Comparison of ENCODE assay signal across 8 cellular contexts in the genomic region with DNA sequence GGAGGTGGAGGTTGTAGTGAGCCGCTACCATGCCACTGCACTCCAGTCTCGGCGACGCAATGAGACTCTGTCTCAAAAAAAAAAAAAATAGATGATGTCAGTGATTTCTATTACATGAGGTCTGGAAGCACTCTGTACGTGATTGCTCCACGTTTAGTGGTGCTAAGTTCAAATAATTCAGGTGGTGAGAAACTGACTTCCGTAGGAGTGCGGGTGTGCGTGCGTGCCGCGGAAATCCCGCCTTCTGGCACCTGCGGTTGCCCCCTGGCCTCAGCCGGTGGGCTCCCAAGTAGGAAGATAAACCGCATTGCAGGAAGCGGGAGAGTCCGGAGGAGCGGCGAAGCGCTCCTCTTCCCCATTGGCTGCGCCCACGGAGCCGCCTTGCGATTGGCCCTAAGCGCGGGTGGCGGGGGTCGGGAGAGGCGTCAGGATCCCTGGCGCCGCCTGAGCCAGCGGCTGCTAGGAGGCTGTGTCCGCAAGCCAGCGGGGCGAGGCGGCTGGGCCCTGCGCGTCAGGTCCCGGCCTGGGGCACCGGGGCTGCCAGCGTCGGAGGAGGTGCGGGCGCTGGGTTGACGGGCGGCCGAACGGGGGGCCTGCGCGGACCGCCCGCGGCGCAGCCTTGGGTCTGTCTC. TPM values are rescaled to one million over a fixed set of nuclear protein-coding genes. Genes with fewer than 3 reads are reported as not detected.
DNase-seq lines count a peak whose midpoint lies in the region; ATAC-seq, FAIRE-seq and TF ChIP-seq lines count a peak whose summit lies in the region.
"Not testable (repeated sequence)": the region's sequence is repeated elsewhere in the genome, so short reads cannot be mapped to it uniquely, and the experiment has no call there.

No MANE protein-coding gene starts in this region.

- not testable (repeated sequence) for H3K23me2 ChIP-seq in H1 (ENCODE audit: low read depth, low read length)

- H3K27me3 ChIP-seq in H1 (replicated peaks in 1 of 4; ENCODE audit: control insufficient read depth in 3 of 4, extremely low read depth in 1 of 4, insufficient read depth in 3 of 4, low read length in 3 of 4); lung (ENCODE audit: control insufficient read depth, insufficient read depth): not testable (repeated sequence)

- H3K36me3 ChIP-seq in H1 (ENCODE audit: control insufficient read depth in 2 of 4, insufficient read depth in 4 of 4, low read length in 3 of 4); lung (ENCODE audit: control insufficient read depth in 2 of 2, insufficient read depth in 2 of 2, low read length in 2 of 2): not testable (repeated sequence)

- not testable (repeated sequence) for H2AK5ac ChIP-seq in H1 (ENCODE audit: low read depth, low read length)

- ATAC-seq in GM18907 (IDR thresholded peaks at IDR 0.05; ENCODE audit: unreplicated experiment) (peak; percentile 77), HG03175 (IDR thresholded peaks at IDR 0.05; ENCODE audit: unreplicated experiment) (peak; percentile 60), lung (ENCODE audit: insufficient read depth, low FRiP score) (peak; percentile 85)

- not testable (repeated sequence) for H4K5ac ChIP-seq in H1 (ENCODE audit: insufficient read length, low read depth, low read length)

- not testable (repeated sequence) for TF ChIP-seq POLR2A in H1 (IDR thresholded peaks at IDR 0.05; ENCODE audit: control extremely low read depth in 1 of 2, low read depth in 2 of 2, low read length in 2 of 2)

- not testable (repeated sequence) for FAIRE-seq in H1 (lab: Jason Lieb, UNC)

- not testable (repeated sequence) for H2BK5ac ChIP-seq in H1 (ENCODE audit: low read depth, low read length)

- POLR2A ChIA-PET in H1 (lab: Charles Lee; ENCODE audit: partially characterized antibody), result not testable (repeated sequence)

- not testable (repeated sequence) for H3K79me2 ChIP-seq in H1 (ENCODE audit: control insufficient read depth in 1 of 2, insufficient read depth in 2 of 2, low read length in 2 of 2)

- H2BK120ac ChIP-seq in H1 (replicated peaks; ENCODE audit: low read depth, low read length), result not testable (repeated sequence)

- H2BK12ac ChIP-seq in H1 (ENCODE audit: low read depth, low read length), result not testable (repeated sequence)

- TF ChIP-seq CTCF in AG10803 (conservative IDR thresholded peaks at IDR 0.05; ENCODE audit: low read length); H1 (IDR thresholded peaks at IDR 0.05; ENCODE audit: control extremely low read depth in 1 of 3, insufficient read depth in 1 of 3, low read depth in 1 of 3, low read length in 3 of 3); lung (IDR thresholded peaks at IDR 0.05; ENCODE audit: control extremely low read depth, extremely low read depth): not testable (repeated sequence)

- TF ChIP-seq RAD21 in H1 (IDR thresholded peaks at IDR 0.05 in 1 of 2, conservative IDR thresholded peaks at IDR 0.05 in 1 of 2; ENCODE audit: low read depth in 2 of 2, low read length in 2 of 2), result not testable (repeated sequence)

- H4K91ac ChIP-seq in H1 (replicated peaks; ENCODE audit: insufficient read length, low read length), result not testable (repeated sequence)

- H3K9me3 ChIP-seq in H1 (ENCODE audit: insufficient read depth in 2 of 2, low read depth in 1 of 2, low read length in 1 of 2); lung (ENCODE audit: control insufficient read depth in 2 of 2, insufficient read depth in 1 of 2, low read length in 1 of 2): not testable (repeated sequence)

- not testable (repeated sequence) for H3K4ac ChIP-seq in H1 (replicated peaks; ENCODE audit: insufficient read length, low read depth, low read length)

- H3K9ac ChIP-seq in H1 (replicated peaks in 1 of 4; ENCODE audit: extremely low read depth in 1 of 4, low read depth in 3 of 4, low read length in 3 of 4), result not testable (repeated sequence)

- not testable (repeated sequence) for H3K4me1 ChIP-seq in H1 (replicated peaks in 1 of 4; ENCODE audit: control insufficient read depth in 3 of 4, insufficient read depth in 4 of 4, low read length in 3 of 4); lung (ENCODE audit: control insufficient read depth in 2 of 2, insufficient read depth in 2 of 2, low read length in 2 of 2)

- H3K56ac ChIP-seq in H1 (replicated peaks; ENCODE audit: insufficient read length, low read depth, low read length), result not testable (repeated sequence)

- not testable (repeated sequence) for H3K23ac ChIP-seq in H1 (ENCODE audit: insufficient read length)

- H3K4me3 ChIP-seq in AG10803 (ENCODE audit: low read length) (peak overlapping the region; percentile 39), H1 (ENCODE audit: extremely low read depth in 1 of 4, insufficient read depth in 2 of 4, low read depth in 3 of 4, low read length in 4 of 4) (peak overlapping the region in 3 of 4 experiments; percentile 17 to 55 (median 35); a peak in 5 of 8 replicates), lung (peak overlapping the region; percentile 31)

- H3K79me1 ChIP-seq in H1 (ENCODE audit: low read depth, low read length), result not testable (repeated sequence)

- CTCF ChIA-PET in H1 (lab: Charles Lee; ENCODE audit: partially characterized antibody), result not testable (repeated sequence)

- not testable (repeated sequence) for H2BK20ac ChIP-seq in H1 (ENCODE audit: low read length)

- H3K18ac ChIP-seq in H1 (ENCODE audit: extremely low read depth, low read length), result not testable (repeated sequence)

- 5% methylated on average over 52 of the region's 55 CpGs; no CpG with 5 or more reads in 1 of the 2 experiments for WGBS in H1 (ENCODE audit: extremely low coverage in 1 of 2, insufficient coverage in 1 of 2, insufficient read length in 1 of 2, insufficient replicate concordance in 2 of 2, low coverage in 1 of 2, low lambda C conversion rate in 2 of 2, missing lambda C conversion rate in 1 of 2), 2 experiments
- WGBS in lung, 2 donors, result 1 to 3% methylated on average over 44 to 55 of the region's 55 CpGs

- not testable (repeated sequence) for H4K8ac ChIP-seq in H1 (ENCODE audit: extremely low read depth, insufficient read depth, low read length)

- DNase-seq in AG10803 (ENCODE audit: low read depth) (peak; percentile 16), NOMO-1 treated with DMSO at 0.1 percent for 48 hours (lab: John Stamatoyannopoulos, UW; ENCODE audit: unreplicated experiment) (peak; percentile 54), H1 (ENCODE audit: low read depth in 1 of 2, low spot score in 2 of 2) (peak in 1 of 2 experiments; percentile 87), lung (ENCODE audit: low spot score) (peak; percentile 42)
- peak; percentile 60 to 69 for DNase-seq in activated T-cell treated with anti-CD3 and anti-CD28 coated beads, Interleukin-2, amount 50 U/mL, for 48 hours
- peak; percentile 21 to 46 for DNase-seq in stimulated activated CD4-positive, alpha-beta T cell treated with anti-CD3 and anti-CD28 coated beads, Interleukin-1b, Interleukin-23, amount 100 ng/mL, for 4 hours (ENCODE audit: low read depth in 2 of 2)

- not testable (repeated sequence) for H3K27ac ChIP-seq in H1 (ENCODE audit: low read depth, low read length)
- peak overlapping the region in 1 of 2 donors; percentile 54 for H3K27ac ChIP-seq in lung (ENCODE audit: low read depth in 1 of 2, low read length in 1 of 2)

- not testable (repeated sequence) for H2AFZ ChIP-seq in H1 (ENCODE audit: low read length)

- not testable (repeated sequence) for H2BK15ac ChIP-seq in H1 (ENCODE audit: low read length)

- not testable (repeated sequence) for H4K20me1 ChIP-seq in H1 (replicated peaks in 1 of 2; ENCODE audit: control insufficient read depth in 1 of 2, insufficient read depth in 2 of 2, low read length in 2 of 2)

- not testable (repeated sequence) for H3K14ac ChIP-seq in H1 (ENCODE audit: insufficient read length)

- H3K4me2 ChIP-seq in H1 (ENCODE audit: insufficient read depth in 1 of 2, low read depth in 2 of 2, low read length in 2 of 2), result peak overlapping the region; percentile 54 to 64

- TF ChIP-seq EP300 in H1 (IDR thresholded peaks at IDR 0.05; ENCODE audit: borderline replicate concordance in 1 of 2, low read depth in 2 of 2, low read length in 2 of 2), result not testable (repeated sequence)

TF ChIP-seq in H1, 55 proteins besides CTCF, POLR2A, EP300 and RAD21:
- TF ChIP-seq SP1 (IDR thresholded peaks at IDR 0.05; ENCODE audit: low read depth, low read length) (0 out of 2 replicates have a peak, but pooled peaks have one; percentile 24), KDM4A (IDR thresholded peaks at IDR 0.05; ENCODE audit: low read depth, low read length, severe bottlenecking) (peak; percentile 35)
- TF ChIP-seq, protein P1, sequence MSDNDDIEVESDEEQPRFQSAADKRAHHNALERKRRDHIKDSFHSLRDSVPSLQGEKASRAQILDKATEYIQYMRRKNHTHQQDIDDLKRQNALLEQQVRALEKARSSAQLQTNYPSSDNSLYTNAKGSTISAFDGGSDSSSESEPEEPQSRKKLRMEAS (IDR thresholded peaks at IDR 0.05), result peak; percentile 70
- TF ChIP-seq, protein P2, sequence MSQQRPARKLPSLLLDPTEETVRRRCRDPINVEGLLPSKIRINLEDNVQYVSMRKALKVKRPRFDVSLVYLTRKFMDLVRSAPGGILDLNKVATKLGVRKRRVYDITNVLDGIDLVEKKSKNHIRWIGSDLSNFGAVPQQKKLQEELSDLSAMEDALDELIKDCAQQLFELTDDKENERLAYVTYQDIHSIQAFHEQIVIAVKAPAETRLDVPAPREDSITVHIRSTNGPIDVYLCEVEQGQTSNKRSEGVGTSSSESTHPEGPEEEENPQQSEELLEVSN (IDR thresholded peaks at IDR 0.05), result peak; percentile 92

RNA-seq across cellular contexts. Expression of a gene that starts 28.9 kb away (rescaled TPM):
- total RNA-seq in H1 (2021; fragmentation: NEBNext Ultra II Directional; extraction: Animal tissue kit (Norgen Biotek cat#: 25700)), result 10.1 and 12.3 TPM in 2 replicates
- 8.1 and 10.3 TPM in 2 replicates for polyA plus RNA-seq in H1 (2011; rRNA removed)
- 9.3 TPM for polyA plus RNA-seq in H1 (2011; cell fraction: cytosol; rRNA removed)
- 8.9 TPM for polyA plus RNA-seq in H1 (2011; cell fraction: nucleus; rRNA removed)
- polyA plus RNA-seq in H1 (2012, experiment 1 of 2), result 9.4 to 10.4 TPM (median 9.8 TPM) in 4 replicates
- 1.9 TPM for polyA plus RNA-seq in H1 (2012, experiment 2 of 2)
- 8.3 TPM for polyA plus RNA-seq in H1 (2013, experiment 1 of 2)
- 9.6 TPM for polyA plus RNA-seq in H1 (2013, experiment 2 of 2)
- polyA minus RNA-seq in H1 (2011; rRNA and poly(A)+ RNA removed), result 29.8 and 33.9 TPM in 2 replicates
- 12.6 TPM for polyA minus RNA-seq in H1 (2011; cell fraction: cytosol; rRNA and poly(A)+ RNA removed)
- polyA minus RNA-seq in H1 (2011; cell fraction: nucleus; rRNA and poly(A)+ RNA removed), result 6.4 TPM
- 10 to 100 TPM; 10.8 to 15.3 TPM for total RNA-seq in lung
- 1 to 10 TPM; 3.9 to 5.2 TPM for polyA plus RNA-seq in lung
